Comparison of ENCODE assay signal across 7 cellular contexts in genomic region chrX:149631293-149632165, GRCh38. TPM values are rescaled to one million over a fixed set of nuclear protein-coding genes. Genes with fewer than 3 reads are reported as not detected.
DNase-seq lines count a peak whose midpoint lies in the region; ATAC-seq and TF ChIP-seq lines count a peak whose summit lies in the region.

TMEM185A (minus strand) TSS chrX:149631792; CDS start chrX:149631580, 212 bp downstream.

- H3K27me3 ChIP-seq in WERI-Rb-1 (ENCODE audit: insufficient read depth, low read depth, severe bottlenecking) (peaks cover 13% of the 10 kb centered on the region), mammary epithelial cell (ENCODE audit: insufficient read depth, low read length) (no peaks in the 10 kb centered on the region)

- H3K9ac ChIP-seq in mammary epithelial cell (ENCODE audit: insufficient read depth, low read length) = peak within 1 kb of the TSS; percentile 42

- DNase-seq in NCI-H1930 (lab: John Stamatoyannopoulos, UW) (peak; percentile 60 to 64), WERI-Rb-1 (peak; percentile 73), mammary epithelial cell (peak; percentile 21), iris pigment epithelial cell (ENCODE audit: low read depth) (peak; percentile 32)
- peak; percentile 44 to 65 (median 54) for DNase-seq in stimulated activated CD4-positive, alpha-beta T cell treated with anti-CD3 and anti-CD28 coated beads, Interleukin-12 subunit alpha, Interleukin-12 subunit beta, amount 100 ng/mL, for 48 hours (ENCODE audit: low read depth in 2 of 3, low spot score in 1 of 3)

- TF ChIP-seq CTCF in WERI-Rb-1 (IDR thresholded peaks at IDR 0.05; ENCODE audit: low read depth, low read length) = no peak
- TF ChIP-seq CTCF in mammary epithelial cell (conservative IDR thresholded peaks at IDR 0.05 in 1 of 2, IDR thresholded peaks at IDR 0.05 in 1 of 2; ENCODE audit: extremely low read depth in 1 of 2, insufficient read depth in 1 of 2, low read depth in 1 of 2, low read length in 2 of 2) = no peak

- no CpG with 5 or more reads among the region's 101 CpGs for WGBS in mammary epithelial cell (ENCODE audit: low coverage, missing lambda C conversion rate)

- H4K20me1 ChIP-seq in mammary epithelial cell (ENCODE audit: insufficient read depth, low read length) = no peaks in the 10 kb centered on the region

- H3K4me2 ChIP-seq in mammary epithelial cell (ENCODE audit: insufficient read depth, low read depth, low read length) = peak within 1 kb of the TSS; percentile 87

- in situ Hi-C loops in mammary epithelial cell (cut with MboI; ENCODE audit: low sequenced_read_pairs in 2 of 2) = loop anchor here in 1 of 2 donors (25.0 kb wide), 1 partner anchor 119 kb away; the partner anchor contains the start of gene IDS

- no peaks in the 10 kb centered on the region for H3K9me3 ChIP-seq in WERI-Rb-1 (ENCODE audit: severe bottlenecking)
- H3K9me3 ChIP-seq in mammary epithelial cell (replicated peaks; ENCODE audit: insufficient read depth, low read length) = no peaks in the 10 kb centered on the region

- peaks cover 25% of the 10 kb centered on the region for H3K4me1 ChIP-seq in mammary epithelial cell (ENCODE audit: insufficient read depth, low read length)

- CTCF ChIA-PET in mammary epithelial cell (lab: Charles Lee; ENCODE audit: low non-redundant PET) = no interaction called here

- peak; percentile 66 for ATAC-seq in GM18858 (IDR thresholded peaks at IDR 0.05; ENCODE audit: unreplicated experiment)
- ATAC-seq in HG02938 (IDR thresholded peaks at IDR 0.05; ENCODE audit: unreplicated experiment) = peak; percentile 86

- intact Hi-C loops in mammary epithelial cell (cut with micrococcal nuclease) = no loop called here

- H3K36me3 ChIP-seq in WERI-Rb-1 (no peaks in the 10 kb centered on the region), mammary epithelial cell (ENCODE audit: insufficient read depth, low read length) (no peaks in the 10 kb centered on the region)

- dilution Hi-C loops in mammary epithelial cell (cut with HindIII; ENCODE audit: low sequenced_read_pairs) = no loop called here

- peak within 1 kb of the TSS; percentile 81 for H2AFZ ChIP-seq in mammary epithelial cell (ENCODE audit: low read depth, low read length)

- H3K4me3 ChIP-seq in WERI-Rb-1 (ENCODE audit: low read depth, low read length) (peak within 1 kb of the TSS; percentile 58), mammary epithelial cell (replicated peaks in 1 of 3; ENCODE audit: insufficient read depth in 1 of 3, low read depth in 2 of 3, low read length in 3 of 3) (peak within 1 kb of the TSS; percentile 64 to 66 (median 65))

- BruUV-seq in mammary epithelial cell (replicated peaks; lab: Mats Ljungman, UMichigan) = no TSS peak

- H3K27ac ChIP-seq in WERI-Rb-1 = peak within 1 kb of the TSS; percentile 39; the same call in 1 of the 2 replicates
- H3K27ac ChIP-seq in mammary epithelial cell (ENCODE audit: insufficient read depth, low read depth, low read length) = peak within 1 kb of the TSS; percentile 26

- H3K79me2 ChIP-seq in mammary epithelial cell (ENCODE audit: insufficient read depth, low read length) = peaks cover 43% of the 10 kb centered on the region

RNA-seq across cellular contexts. Expression of gene TMEM185A, which starts in this region (rescaled TPM):
- 10 to 100 TPM; 19.6 to 19.7 TPM for total RNA-seq in mammary epithelial cell
- 16.5 TPM for polyA plus RNA-seq in mammary epithelial cell
- 385 TPM for polyA minus RNA-seq in mammary epithelial cell

Comparison
In these comparisons a context has a peak if more than half of its experiments do, and no peak if none do; other contexts are left out.
1. Peak in every context shown above with its lines: DNase-seq, ATAC-seq, H3K4me3 ChIP-seq and H3K27ac ChIP-seq.
2. DNase-seq: peak in every context shown above with its lines; median percentile 73 in WERI-Rb-1; 62 in NCI-H1930; 54 in stimulated activated CD4-positive, alpha-beta T cell treated with anti-CD3 and anti-CD28 coated beads, Interleukin-12 subunit alpha, Interleukin-12 subunit beta, amount 100 ng/mL, for 48 hours; 32 in iris pigment epithelial cell; 21 in mammary epithelial cell.